ENCODE assay signal across 2 cellular contexts in genomic region chr11:86220654-86221053, GRCh38.
TF ChIP-seq lines count a peak whose summit lies in the region.

No MANE protein-coding gene starts in this region.

TF ChIP-seq in GM12878, 131 proteins besides CTCF, POLR2A, EP300 and RAD21:
- TF ChIP-seq, protein P1, sequence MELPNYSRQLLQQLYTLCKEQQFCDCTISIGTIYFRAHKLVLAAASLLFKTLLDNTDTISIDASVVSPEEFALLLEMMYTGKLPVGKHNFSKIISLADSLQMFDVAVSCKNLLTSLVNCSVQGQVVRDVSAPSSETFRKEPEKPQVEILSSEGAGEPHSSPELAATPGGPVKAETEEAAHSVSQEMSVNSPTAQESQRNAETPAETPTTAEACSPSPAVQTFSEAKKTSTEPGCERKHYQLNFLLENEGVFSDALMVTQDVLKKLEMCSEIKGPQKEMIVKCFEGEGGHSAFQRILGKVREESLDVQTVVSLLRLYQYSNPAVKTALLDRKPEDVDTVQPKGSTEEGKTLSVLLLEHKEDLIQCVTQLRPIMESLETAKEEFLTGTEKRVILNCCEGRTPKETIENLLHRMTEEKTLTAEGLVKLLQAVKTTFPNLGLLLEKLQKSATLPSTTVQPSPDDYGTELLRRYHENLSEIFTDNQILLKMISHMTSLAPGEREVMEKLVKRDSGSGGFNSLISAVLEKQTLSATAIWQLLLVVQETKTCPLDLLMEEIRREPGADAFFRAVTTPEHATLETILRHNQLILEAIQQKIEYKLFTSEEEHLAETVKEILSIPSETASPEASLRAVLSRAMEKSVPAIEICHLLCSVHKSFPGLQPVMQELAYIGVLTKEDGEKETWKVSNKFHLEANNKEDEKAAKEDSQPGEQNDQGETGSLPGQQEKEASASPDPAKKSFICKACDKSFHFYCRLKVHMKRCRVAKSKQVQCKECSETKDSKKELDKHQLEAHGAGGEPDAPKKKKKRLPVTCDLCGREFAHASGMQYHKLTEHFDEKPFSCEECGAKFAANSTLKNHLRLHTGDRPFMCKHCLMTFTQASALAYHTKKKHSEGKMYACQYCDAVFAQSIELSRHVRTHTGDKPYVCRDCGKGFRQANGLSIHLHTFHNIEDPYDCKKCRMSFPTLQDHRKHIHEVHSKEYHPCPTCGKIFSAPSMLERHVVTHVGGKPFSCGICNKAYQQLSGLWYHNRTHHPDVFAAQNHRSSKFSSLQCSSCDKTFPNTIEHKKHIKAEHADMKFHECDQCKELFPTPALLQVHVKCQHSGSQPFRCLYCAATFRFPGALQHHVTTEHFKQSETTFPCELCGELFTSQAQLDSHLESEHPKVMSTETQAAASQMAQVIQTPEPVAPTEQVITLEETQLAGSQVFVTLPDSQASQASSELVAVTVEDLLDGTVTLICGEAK (IDR thresholded peaks at IDR 0.05; ENCODE audit: borderline replicate concordance): peak; percentile 16; the same call in 1 of the 2 replicates
- no peak for TF ChIP-seq SMAD5 (IDR thresholded peaks at IDR 0.05; ENCODE audit: low read depth)

TF ChIP-seq in SK-N-SH treated with all-trans-retinoic acid at 6 μM for 48 hours, 23 proteins besides CTCF, POLR2A, EP300 and RAD21:
- no peak for TF ChIP-seq ZNF70 (CRISPR knock-in tag; IDR thresholded peaks at IDR 0.05)
- no peak for TF ChIP-seq GLIS3 (CRISPR knock-in tag; IDR thresholded peaks at IDR 0.05)
- no peak for TF ChIP-seq CSDC2 (CRISPR knock-in tag; IDR thresholded peaks at IDR 0.05)
- TF ChIP-seq TCF4 (CRISPR knock-in tag; IDR thresholded peaks at IDR 0.05; ENCODE audit: borderline replicate concordance): no peak
- no peak for TF ChIP-seq ARNTL (CRISPR knock-in tag; IDR thresholded peaks at IDR 0.05; ENCODE audit: borderline replicate concordance, low read depth)
- no peak for TF ChIP-seq CSRNP3 (CRISPR knock-in tag; IDR thresholded peaks at IDR 0.05)
- TF ChIP-seq, protein P2, sequence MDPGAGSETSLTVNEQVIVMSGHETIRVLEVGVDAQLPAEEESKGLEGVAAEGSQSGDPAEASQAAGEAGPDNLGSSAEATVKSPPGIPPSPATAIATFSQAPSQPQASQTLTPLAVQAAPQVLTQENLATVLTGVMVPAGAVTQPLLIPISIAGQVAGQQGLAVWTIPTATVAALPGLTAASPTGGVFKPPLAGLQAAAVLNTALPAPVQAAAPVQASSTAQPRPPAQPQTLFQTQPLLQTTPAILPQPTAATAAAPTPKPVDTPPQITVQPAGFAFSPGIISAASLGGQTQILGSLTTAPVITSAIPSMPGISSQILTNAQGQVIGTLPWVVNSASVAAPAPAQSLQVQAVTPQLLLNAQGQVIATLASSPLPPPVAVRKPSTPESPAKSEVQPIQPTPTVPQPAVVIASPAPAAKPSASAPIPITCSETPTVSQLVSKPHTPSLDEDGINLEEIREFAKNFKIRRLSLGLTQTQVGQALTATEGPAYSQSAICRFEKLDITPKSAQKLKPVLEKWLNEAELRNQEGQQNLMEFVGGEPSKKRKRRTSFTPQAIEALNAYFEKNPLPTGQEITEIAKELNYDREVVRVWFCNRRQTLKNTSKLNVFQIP (CRISPR knock-in tag; IDR thresholded peaks at IDR 0.05; ENCODE audit: borderline replicate concordance, low read depth): no peak
- TF ChIP-seq RARB (CRISPR knock-in tag; IDR thresholded peaks at IDR 0.05): no peak
- no peak for TF ChIP-seq ESRRG (CRISPR knock-in tag; IDR thresholded peaks at IDR 0.05)
- no peak for TF ChIP-seq ISL1 (CRISPR knock-in tag; IDR thresholded peaks at IDR 0.05)
- no peak for TF ChIP-seq ZNF8 (CRISPR knock-in tag; IDR thresholded peaks at IDR 0.05)
- TF ChIP-seq ZNF565 (CRISPR knock-in tag; conservative IDR thresholded peaks at IDR 0.05; ENCODE audit: low read depth): no peak
